Comparison of ENCODE assay signal across 9 cellular contexts in the genomic region with DNA sequence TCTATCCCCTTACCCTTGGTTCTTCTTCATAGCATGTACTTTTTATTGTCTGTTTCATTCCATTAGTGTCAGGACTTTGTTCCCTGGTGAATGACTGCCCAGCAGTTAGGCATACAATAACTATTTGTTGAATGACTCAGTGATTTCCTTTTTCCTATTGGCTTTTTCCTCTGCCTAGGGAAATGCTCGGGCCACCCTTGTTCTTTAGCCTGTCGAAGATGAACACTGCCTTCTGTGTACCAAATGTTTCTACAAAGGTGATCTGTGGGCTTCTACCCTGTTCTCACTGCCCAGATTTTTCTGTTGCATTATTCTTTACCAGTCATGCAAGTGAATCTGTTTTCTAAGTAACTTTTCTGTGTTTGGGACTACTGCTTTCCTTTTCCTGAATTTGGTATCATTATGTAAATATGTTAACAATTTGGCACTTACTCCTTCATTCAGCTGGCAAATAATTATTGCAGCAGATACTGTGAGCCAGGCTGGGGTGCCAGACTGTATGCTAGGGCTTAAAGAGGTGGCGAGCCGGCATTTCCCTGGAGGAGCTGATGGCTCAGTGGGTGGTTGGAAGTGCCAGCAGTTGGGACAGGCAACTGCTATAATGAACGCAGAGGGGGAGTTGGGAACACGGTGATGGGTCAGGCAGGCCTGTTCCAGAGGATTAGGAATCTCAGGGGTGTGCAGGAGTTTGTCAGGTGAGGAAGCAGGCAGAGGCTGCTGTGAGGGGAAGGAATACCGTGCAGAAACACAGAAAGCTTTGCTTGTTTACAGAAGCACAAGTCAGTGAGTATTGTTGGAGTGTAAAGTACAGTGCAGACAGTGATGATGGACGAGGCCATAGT. TPM values are rescaled to one million over a fixed set of nuclear protein-coding genes. Genes with fewer than 3 reads are reported as not detected.
DNase-seq lines count a peak whose midpoint lies in the region; ATAC-seq lines count a peak whose summit lies in the region.
"Had no signal": no experiment of that assay in that cellular context is flagged by ENCODE, and none has a peak within 500 bp of the region (broad histone marks: within the 10 kb centered on the region; RNA-seq: fewer than 3 reads in every experiment).

No MANE protein-coding gene starts in this region.

- no peak overlapping the region for H3K9ac ChIP-seq in endocrine pancreas (ENCODE audit: control insufficient read depth, insufficient read depth, low read length)

- no peak for ATAC-seq in HG03108 (IDR thresholded peaks at IDR 0.05; ENCODE audit: unreplicated experiment)

- H3K36me3 ChIP-seq in endocrine pancreas (ENCODE audit: control insufficient read depth, insufficient read depth, low read length): no peaks in the 10 kb centered on the region
- H3K36me3 ChIP-seq in mesodermal cell (ENCODE audit: control insufficient read depth, insufficient read depth, low read length): no peaks in the 10 kb centered on the region

- H3K4me1 ChIP-seq in endocrine pancreas (ENCODE audit: control insufficient read depth, insufficient read depth, low read length): peaks cover 9% of the 10 kb centered on the region
- H3K4me1 ChIP-seq in mesodermal cell (ENCODE audit: control insufficient read depth, insufficient read depth, low read length, poor library complexity, severe bottlenecking): peaks cover 19% of the 10 kb centered on the region

- 40 to 43% methylated on average over 8 of the region's 8 CpGs for WGBS in mesodermal cell (ENCODE audit: insufficient coverage in 2 of 2), 2 experiments

- no peaks in the 10 kb centered on the region for H3K9me3 ChIP-seq in endocrine pancreas (ENCODE audit: control insufficient read depth, low read length)
- H3K9me3 ChIP-seq in mesodermal cell (ENCODE audit: control insufficient read depth, low read length): no peaks in the 10 kb centered on the region

- no peaks in the 10 kb centered on the region for H3K27me3 ChIP-seq in endocrine pancreas (ENCODE audit: control insufficient read depth, insufficient read depth, low read length)

- peak overlapping the region; percentile 86 for H3K27ac ChIP-seq in mesodermal cell (ENCODE audit: low read depth, low read length, severe bottlenecking)

- DNase-seq in AG08395 (ENCODE audit: low spot score) (peak; percentile 83), HuH-7.5 (ENCODE audit: low spot score) (peak; percentile 26), DMS 273 (lab: John Stamatoyannopoulos, UW; ENCODE audit: unreplicated experiment) (no peak), NOMO-1 (lab: John Stamatoyannopoulos, UW; ENCODE audit: unreplicated experiment in 2 of 2) (no peak), NCI-H2029 treated with DMSO at 0.1 percent for 48 hours (lab: John Stamatoyannopoulos, UW) (no peak)
- DNase-seq: NCI-H1048 had no signal

- H3K4me3 ChIP-seq in endocrine pancreas (ENCODE audit: control insufficient read depth, insufficient read depth, low read length): peak overlapping the region; percentile 24
- no peak overlapping the region for H3K4me3 ChIP-seq in mesodermal cell (ENCODE audit: extremely low read depth, insufficient read depth, low read length, poor library complexity, severe bottlenecking)

RNA-seq across cellular contexts. Expression of gene KDM4C, which starts 30.6 kb away (rescaled TPM):
- 7.0 TPM for polyA plus RNA-seq in mesodermal cell (2013, experiment 1 of 2)
- 6.4 TPM for polyA plus RNA-seq in mesodermal cell (2013, experiment 2 of 2)

Comparison
In these comparisons a context has a peak if more than half of its experiments do, and no peak if none do; other contexts are left out.
1. DNase-seq: peak in AG08395 (single experiment) and HuH-7.5 (single experiment); none in DMS 273 (single experiment), NOMO-1 (0 of 2) and NCI-H2029 treated with DMSO at 0.1 percent for 48 hours (single experiment).